Comparison of ENCODE assay signal across 35 cellular contexts in genomic region chr13:91554101-91554500, GRCh38.
"Had no signal": no experiment of that assay in that cellular context is flagged by ENCODE, and none has a peak within 500 bp of the region (broad histone marks: within the 10 kb centered on the region; RNA-seq: fewer than 3 reads in every experiment).

No MANE protein-coding gene starts in this region.

- DNase-seq: Karpas-422, Kasumi-1, MG63, MM.1S, MV-4-11, NCI-H1048, NCI-H1092, NCI-H1092 treated with DMSO at 0.1 percent for 48 hours, NCI-H1105, NCI-H1105 treated with DMSO at 0.1 percent for 48 hours, NCI-H1417, NCI-H1417 treated with DMSO at 0.1 percent for 48 hours, NCI-H1436, NCI-H1436 treated with DMSO at 0.1 percent for 48 hours, NCI-H146, NCI-H1694, NCI-H1694 treated with DMSO at 0.1 percent for 48 hours, NCI-H187, NCI-H187 treated with DMSO at 0.1 percent for 48 hours, NCI-H1930, NCI-H2029, NCI-H2029 treated with DMSO at 0.1 percent for 48 hours, NCI-H2081, NCI-H2081 treated with DMSO at 0.1 percent for 48 hours, NCI-H2107, NCI-H2171, NCI-H2171 treated with DMSO at 0.1 percent for 48 hours, NCI-H2227 treated with DMSO at 0.1 percent for 48 hours, NCI-H226, NCI-H345, NCI-H446, NCI-H446 treated with DMSO at 0.1 percent for 48 hours, NCI-H510A, NCI-H510A treated with DMSO at 0.1 percent for 48 hours had no signal

- H3K4me2 ChIP-seq: KMS-11 had no signal

- H3K27me3 ChIP-seq: MG63 had no signal

- H3K36me3 ChIP-seq: MG63 had no signal

- H3K27ac ChIP-seq: KMS-11 had no signal

- H3K4me3 ChIP-seq: MG63 had no signal

- H3K9me3 ChIP-seq: MG63 had no signal

- H3K9ac ChIP-seq: KMS-11 had no signal
